Comparison of ENCODE assay signal across 8 cellular contexts in genomic region chr1:32351077-32351858, GRCh38. TPM values are rescaled to one million over a fixed set of nuclear protein-coding genes. Genes with fewer than 3 reads are reported as not detected.
DNase-seq lines count a peak whose midpoint lies in the region; ATAC-seq, FAIRE-seq and TF ChIP-seq lines count a peak whose summit lies in the region.

No MANE protein-coding gene starts in this region.

- peak; percentile 89 for DNase-seq in AG10803 (ENCODE audit: low read depth)
- peak; percentile 81 for DNase-seq in NCI-H226
- DNase-seq in activated CD4-positive, CD25-positive, alpha-beta regulatory T cell treated with anti-CD3 and anti-CD28 coated beads, Interleukin-2, amount 50 U/mL, for 16 hours (ENCODE audit: low read depth, low spot score) = peak; percentile 86
- peak; percentile 78 to 85 for DNase-seq in central memory CD8-positive, alpha-beta T cell (ENCODE audit: low spot score in 2 of 2)
- peak; percentile 99 for DNase-seq in kidney
- peak; percentile 86 for DNase-seq in stimulated activated CD4-positive, alpha-beta T cell treated with anti-CD3 and anti-CD28 coated beads, Interleukin-15, amount 100 ng/mL, for 1 hour (ENCODE audit: low read depth in 1 of 2, low spot score in 1 of 2)

- peaks cover 8 to 28% of the 10 kb centered on the region in 2 donors for H3K4me1 ChIP-seq in kidney (ENCODE audit: control insufficient read depth in 1 of 2, insufficient read depth in 1 of 2, low read depth in 1 of 2, low read length in 2 of 2)

- H3K9me3 ChIP-seq in kidney (ENCODE audit: control insufficient read depth in 1 of 2, low read length in 2 of 2) = no peaks in the 10 kb centered on the region

- peak overlapping the region; percentile 87 to 94 for H3K27ac ChIP-seq in kidney (ENCODE audit: low read depth in 2 of 2, low read length in 2 of 2)

- H3K9ac ChIP-seq in kidney (ENCODE audit: low read length in 2 of 2) = peak overlapping the region; percentile 64 to 76

- peak; percentile 85 for TF ChIP-seq POLR2A in GM18951 (IDR thresholded peaks at IDR 0.05; ENCODE audit: extremely low read depth, insufficient read depth, insufficient read length)

- peaks cover 2% of the 10 kb centered on the region for H3K36me3 Mint-ChIP-seq in central memory CD8-positive, alpha-beta T cell (ENCODE audit: insufficient read depth)

- no peaks in the 10 kb centered on the region for H3K9me3 Mint-ChIP-seq in central memory CD8-positive, alpha-beta T cell

- in situ Hi-C loops in GM18951 (cut with MboI; ENCODE audit: low sequenced_read_pairs, unreplicated experiment) = no loop called here

- H3K4me3 Mint-ChIP-seq in central memory CD8-positive, alpha-beta T cell = peak overlapping the region; percentile 70

- H3K4me1 Mint-ChIP-seq in central memory CD8-positive, alpha-beta T cell = peaks cover 47% of the 10 kb centered on the region

- intact Hi-C loops in kidney (cut with DNase I) = no loop called here

- TF ChIP-seq CTCF in AG10803 (conservative IDR thresholded peaks at IDR 0.05; ENCODE audit: low read length) (peak; percentile 57), kidney (IDR thresholded peaks at IDR 0.05; ENCODE audit: borderline replicate concordance, extremely low read depth, insufficient read depth) (peak; percentile 55)

- ATAC-seq in HG03175 (IDR thresholded peaks at IDR 0.05; ENCODE audit: unreplicated experiment) = peak; percentile 91
- ATAC-seq in central memory CD8-positive, alpha-beta T cell (replicated peaks; ENCODE audit: extremely low read depth, poor library complexity, severe bottlenecking) = peak; percentile 97

- H3K27ac Mint-ChIP-seq in central memory CD8-positive, alpha-beta T cell (ENCODE audit: low read depth) = no peak overlapping the region

- FAIRE-seq in kidney (lab: Jason Lieb, UNC) = no peak

- peak overlapping the region; percentile 75 for H3K4me3 ChIP-seq in AG10803 (ENCODE audit: low read length)
- peak overlapping the region; percentile 67 to 73 for H3K4me3 ChIP-seq in kidney (ENCODE audit: low read length in 2 of 2)

- no peaks in the 10 kb centered on the region for H3K27me3 Mint-ChIP-seq in central memory CD8-positive, alpha-beta T cell

- no peaks in the 10 kb centered on the region for H3K36me3 ChIP-seq in kidney (ENCODE audit: control insufficient read depth in 1 of 2, insufficient read depth in 2 of 2, low read length in 2 of 2)

RNA-seq across cellular contexts. Expression of gene FAM229A, which starts 11.0 kb away (rescaled TPM):
- 9.7 TPM for total RNA-seq in kidney
- 6.4 TPM for polyA plus RNA-seq in kidney (ENCODE audit: insufficient read depth, low read depth, low replicate concordance)

RNA-seq across cellular contexts. Expression of gene TSSK3, which starts 11.1 kb away (rescaled TPM):
- 4.3 TPM for total RNA-seq in kidney
- polyA plus RNA-seq in kidney (ENCODE audit: insufficient read depth, low read depth, low replicate concordance) = not detected

RNA-seq across cellular contexts. Expression of gene MARCKSL1, which starts 15.2 kb away (rescaled TPM):
- 58.6 TPM for total RNA-seq in kidney
- 29.8 TPM for polyA plus RNA-seq in kidney (ENCODE audit: insufficient read depth, low read depth, low replicate concordance)

RNA-seq across cellular contexts. Expression of gene BSDC1, which starts 43.0 kb away (rescaled TPM):
- 61.7 TPM for total RNA-seq in kidney
- 40.2 TPM for polyA plus RNA-seq in kidney (ENCODE audit: insufficient read depth, low read depth, low replicate concordance)

RNA-seq across cellular contexts. Expression of gene HDAC1, which starts 59.4 kb away (rescaled TPM):
- 89.7 TPM for total RNA-seq in kidney
- 68.8 TPM for polyA plus RNA-seq in kidney (ENCODE audit: insufficient read depth, low read depth, low replicate concordance)

Comparison
In these comparisons a context has a peak if more than half of its experiments do, and no peak if none do; other contexts are left out.
1. Peak in every context shown above with its lines: DNase-seq, ATAC-seq, H3K4me3 ChIP-seq and H3K27ac ChIP-seq.